Comparison of ENCODE assay signal across 14 cellular contexts in the genomic region with DNA sequence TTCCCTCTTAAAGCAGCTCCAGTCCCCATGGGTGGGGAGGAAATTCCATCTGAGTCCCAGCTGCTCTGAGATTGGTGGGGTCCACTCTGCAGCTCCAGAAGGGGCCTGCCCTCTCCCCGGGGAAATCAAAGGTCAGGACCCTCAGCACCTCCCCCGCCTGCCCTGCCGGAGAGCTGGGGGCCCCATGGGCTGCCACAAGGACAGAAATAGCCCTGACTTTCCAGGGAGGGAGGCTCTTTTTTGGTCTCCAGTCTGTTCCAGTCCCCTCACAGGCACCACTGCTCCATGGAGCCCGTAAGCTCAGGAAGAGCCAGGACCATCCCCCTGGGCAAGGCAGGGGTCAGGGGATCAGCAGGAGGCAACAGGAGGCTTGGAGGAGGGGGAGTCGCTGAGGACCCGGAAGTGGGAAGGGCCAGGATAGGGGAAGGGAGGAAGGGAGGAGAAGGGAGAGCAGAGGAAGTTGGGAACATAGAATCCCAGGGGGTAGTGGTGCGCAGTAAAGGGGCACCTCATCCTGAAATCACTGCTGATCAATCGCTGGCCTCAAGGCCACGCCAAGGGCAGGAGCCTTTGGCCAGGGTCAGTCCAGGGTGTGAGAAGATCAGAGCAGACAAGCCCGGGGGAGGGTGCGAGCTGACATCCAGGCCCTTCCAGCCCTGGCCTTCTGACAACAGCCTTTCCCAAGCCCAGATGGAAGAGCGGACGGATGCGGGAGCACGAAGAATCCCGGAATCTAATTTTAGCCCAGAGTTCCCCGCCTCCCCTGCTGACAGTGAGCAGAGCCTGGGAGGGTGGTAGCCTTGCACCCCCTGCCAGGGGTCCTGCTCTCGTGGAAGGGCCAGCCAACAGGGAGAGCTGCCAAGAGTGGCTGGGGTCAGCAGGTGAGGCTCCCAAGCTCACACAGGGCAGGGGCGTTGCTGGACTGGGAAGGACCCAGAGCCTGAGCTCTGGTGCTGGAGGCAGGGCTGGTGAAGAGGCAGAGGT. TPM values are rescaled to one million over a fixed set of nuclear protein-coding genes. Genes with fewer than 3 reads are reported as not detected.
DNase-seq lines count a peak whose midpoint lies in the region; ATAC-seq and TF ChIP-seq lines count a peak whose summit lies in the region.
"Had no signal": no experiment of that assay in that cellular context is flagged by ENCODE, and none has a peak within 500 bp of the region (broad histone marks: within the 10 kb centered on the region; RNA-seq: fewer than 3 reads in every experiment).

No MANE protein-coding gene starts in this region.

- peaks cover 6% of the 10 kb centered on the region; the same call in 1 of the 2 replicates for H3K4me1 ChIP-seq in H9 (ENCODE audit: insufficient read depth, low read length)

- H4K5ac ChIP-seq in H9 (ENCODE audit: insufficient read length, low read depth, low read length) = no peak overlapping the region

- no peak for TF ChIP-seq CTCF in H9 (conservative IDR thresholded peaks at IDR 0.05)

- intact Hi-C loops in sciatic nerve (cut with DNase I) = no loop called here

- no peak overlapping the region for H3K27ac ChIP-seq in H9 (ENCODE audit: insufficient read length, low read depth, low read length)

- H3K27me3 ChIP-seq in H9 (ENCODE audit: insufficient read depth, low read length) = no peaks in the 10 kb centered on the region

- H3K14ac ChIP-seq in H9 (ENCODE audit: insufficient read depth, low read length) = peak overlapping the region; percentile 39; the same call in 1 of the 2 replicates

- H3K27me3 Mint-ChIP-seq in H9 (ENCODE audit: low read depth) = peaks cover 9% of the 10 kb centered on the region
- no peaks in the 10 kb centered on the region for H3K27me3 Mint-ChIP-seq in activated T-cell treated with anti-CD3 and anti-CD28 coated beads, Interleukin-2, amount 50 U/mL, for 4 hours (ENCODE audit: low read depth)
- H3K27me3 Mint-ChIP-seq: T-helper 17 cell had no signal

- H3K9me3 Mint-ChIP-seq in H9 = peaks cover 9 to 11% of the 10 kb centered on the region in 2 experiments
- H3K9me3 Mint-ChIP-seq in activated T-cell treated with anti-CD3 and anti-CD28 coated beads, Interleukin-2, amount 50 U/mL, for 4 hours = peaks cover 11% of the 10 kb centered on the region

- H3K23ac ChIP-seq in H9 (ENCODE audit: insufficient read length, low read depth, low read length) = no peak overlapping the region

- no peak overlapping the region for H3K4ac ChIP-seq in H9 (ENCODE audit: low read depth, low read length)

- no peak overlapping the region for H4K8ac ChIP-seq in H9 (replicated peaks; ENCODE audit: insufficient read length, low read depth, low read length)

- no peaks in the 10 kb centered on the region for H4K20me1 ChIP-seq in H9 (ENCODE audit: control insufficient read depth, insufficient read depth, insufficient read length)

- H2BK5ac ChIP-seq in H9 (ENCODE audit: insufficient read length, low read length) = no peak overlapping the region

- ATAC-seq in sciatic nerve (peak; percentile 63), GM18909 (IDR thresholded peaks at IDR 0.05; ENCODE audit: poor library complexity, unreplicated experiment) (no peak)
- ATAC-seq in activated T-cell treated with anti-CD3 and anti-CD28 coated beads, Interleukin-2, amount 50 U/mL, for 4 hours = no peak
- ATAC-seq: T-helper 17 cell had no signal

- H2BK15ac ChIP-seq in H9 (ENCODE audit: low read depth, low read length) = no peak overlapping the region

- H3K18ac ChIP-seq in H9 (ENCODE audit: insufficient read length, low read depth, low read length) = peak overlapping the region; percentile 58

- H3K4me2 ChIP-seq in H9 (ENCODE audit: insufficient read depth, insufficient read length, low read length) = no peak overlapping the region

- H3K27ac Mint-ChIP-seq in H9 = peak overlapping the region in 1 of 3 experiments; percentile 49; a peak in 3 of 7 replicates
- H3K27ac Mint-ChIP-seq: T-helper 17 cell had no signal

- no peaks in the 10 kb centered on the region for H3K9me3 ChIP-seq in H9 (ENCODE audit: control insufficient read depth, low read depth, low read length)

- peaks cover 5 to 8% (median 7%) of the 10 kb centered on the region in 3 experiments; a peak in 5 of 7 replicates for H3K36me3 Mint-ChIP-seq in H9 (ENCODE audit: insufficient read depth in 1 of 3, low read depth in 3 of 3)
- no peaks in the 10 kb centered on the region for H3K36me3 Mint-ChIP-seq in activated T-cell treated with anti-CD3 and anti-CD28 coated beads, Interleukin-2, amount 50 U/mL, for 4 hours (ENCODE audit: insufficient read depth)

- H3K79me2 ChIP-seq in H9 (ENCODE audit: insufficient read depth, low read length) = no peaks in the 10 kb centered on the region

- no peak overlapping the region for H2AK5ac ChIP-seq in H9 (ENCODE audit: insufficient read length, low read length)

- H3T11ph ChIP-seq in H9 (ENCODE audit: low read length) = no peak overlapping the region

- H3K23me2 ChIP-seq in H9 (ENCODE audit: insufficient read length, low read depth, low read length, poor library complexity, severe bottlenecking) = no peaks in the 10 kb centered on the region

- no CpG with 5 or more reads among the region's 19 CpGs for WGBS in H9 (ENCODE audit: extremely low coverage, insufficient read length, low lambda C conversion rate)

- H3K56ac ChIP-seq in H9 (ENCODE audit: insufficient read length, low read depth, low read length) = no peak overlapping the region

- no peaks in the 10 kb centered on the region for H3K79me1 ChIP-seq in H9 (ENCODE audit: insufficient read depth, low read depth, low read length, poor library complexity, severe bottlenecking)

- H2BK120ac ChIP-seq in H9 (ENCODE audit: low read depth, low read length, poor library complexity, severe bottlenecking) = no peak overlapping the region

- no peak overlapping the region for H4K91ac ChIP-seq in H9 (ENCODE audit: insufficient read length, low read depth, low read length)

- H3K4me3 Mint-ChIP-seq in H9 = peak overlapping the region in 1 of 2 experiments; percentile 53; a peak in 4 of 5 replicates
- H3K4me3 Mint-ChIP-seq in activated T-cell treated with anti-CD3 and anti-CD28 coated beads, Interleukin-2, amount 50 U/mL, for 4 hours = no peak overlapping the region
- H3K4me3 Mint-ChIP-seq: T-helper 17 cell had no signal

- H2BK12ac ChIP-seq in H9 (ENCODE audit: insufficient read length, low read depth, low read length) = no peak overlapping the region

- no peak overlapping the region for H3K9ac ChIP-seq in H9 (ENCODE audit: extremely low read depth, insufficient read length, low read length)

- no peak overlapping the region for H2AFZ ChIP-seq in H9 (ENCODE audit: low read length)

- DNase-seq in H9 (peak; percentile 64), cerebellar cortex (ENCODE audit: low spot score) (peak; percentile 83), iPS-NIHi11 (ENCODE audit: low spot score) (peak; percentile 76), sciatic nerve (ENCODE audit: low spot score) (no peak), NCI-H2227 treated with DMSO at 0.1 percent for 48 hours (lab: John Stamatoyannopoulos, UW) (no peak), NCI-H524 treated with DMSO at 0.1 percent for 48 hours (lab: John Stamatoyannopoulos, UW) (no peak)
- no peak for DNase-seq in activated T-cell treated with anti-CD3 and anti-CD28 coated beads, Interleukin-2, amount 50 U/mL, for 4 hours
- DNase-seq: activated CD8-positive, alpha-beta memory T cell treated with anti-CD3 and anti-CD28 coated beads for 24 hours; anterior cingulate cortex had no signal

- no peak overlapping the region for H2BK20ac ChIP-seq in H9 (ENCODE audit: low read depth, low read length, poor library complexity, severe bottlenecking)

- H3K4me1 Mint-ChIP-seq in H9 = peaks cover 22 to 36% of the 10 kb centered on the region in 2 experiments
- no peaks in the 10 kb centered on the region for H3K4me1 Mint-ChIP-seq in activated T-cell treated with anti-CD3 and anti-CD28 coated beads, Interleukin-2, amount 50 U/mL, for 4 hours (ENCODE audit: low read depth)
- H3K4me1 Mint-ChIP-seq: T-helper 17 cell had no signal

RNA-seq across cellular contexts. Expression of a gene that starts 7.5 kb away (rescaled TPM):
- 2.7 TPM in 2 replicates for total RNA-seq in H9 (2021)
- 3.2 TPM for total RNA-seq in sciatic nerve
- under 1 TPM; 0.40 to 0.57 (median 0.40) TPM for total RNA-seq in activated T-cell treated with anti-CD3 and anti-CD28 coated beads, Interleukin-2, amount 50 U/mL, for 4 hours
- total RNA-seq: HT1080 had no signal

RNA-seq across cellular contexts. Expression of a gene that starts 29.4 kb away (rescaled TPM):
- 0.72 and 0.81 TPM in 2 replicates for total RNA-seq in H9 (2021)
- 0.31 TPM for total RNA-seq in sciatic nerve
- total RNA-seq in activated T-cell treated with anti-CD3 and anti-CD28 coated beads, Interleukin-2, amount 50 U/mL, for 4 hours = 1 to 10 TPM; 2.3 to 3.0 (median 2.8) TPM
- total RNA-seq: epithelial cell of proximal tubule, HT1080, kidney epithelial cell had no signal

RNA-seq across cellular contexts. Expression of a gene that starts 36.4 kb away (rescaled TPM):
- total RNA-seq in H9 (2021) (13.5 and 14.9 TPM in 2 replicates), sciatic nerve (7.3 TPM)
- total RNA-seq in activated T-cell treated with anti-CD3 and anti-CD28 coated beads, Interleukin-2, amount 50 U/mL, for 4 hours = 100 to 1,000 TPM; 365 to 525 (median 419) TPM

Comparison
In these comparisons a context has a peak if more than half of its experiments do, and no peak if none do; other contexts are left out.
1. DNase-seq: peak in H9 (single experiment), cerebellar cortex (single experiment) and iPS-NIHi11 (single experiment); none in sciatic nerve (single experiment), activated T-cell treated with anti-CD3 and anti-CD28 coated beads, Interleukin-2, amount 50 U/mL, for 4 hours (single experiment), NCI-H2227 treated with DMSO at 0.1 percent for 48 hours (single experiment) and NCI-H524 treated with DMSO at 0.1 percent for 48 hours (single experiment).
2. RNA of a gene that starts 36.4 kb away (total RNA-seq): 365 to 525 TPM in activated T-cell treated with anti-CD3 and anti-CD28 coated beads, Interleukin-2, amount 50 U/mL, for 4 hours; 13.5 to 14.9 TPM in H9 and 7.3 TPM in sciatic nerve (single experiment); every median in the first group is over 10 times any median in the second.